8 cellular contexts compared by ENCODE assay signal in genomic region chr3:72683068-72683467, GRCh38.
A peak's percentile ranks its signal among the peaks of the same experiment; 100 is the strongest.
DNase-seq lines count a peak whose midpoint lies in the region; ATAC-seq and TF ChIP-seq lines count a peak whose summit lies in the region.
"Had no signal": no experiment of that assay in that cellular context is flagged by ENCODE, and none has a peak within 500 bp of the region (broad histone marks: within the 10 kb centered on the region; RNA-seq: fewer than 3 reads in every experiment).

No MANE protein-coding gene starts in this region.

- H3K27ac Mint-ChIP-seq in naive B cell = no peak overlapping the region
- no peak overlapping the region for H3K27ac Mint-ChIP-seq in CD8-positive, alpha-beta T cell

- peaks cover 33 to 52% (median 35%) of the 10 kb centered on the region in 3 donors for H3K27me3 Mint-ChIP-seq in naive B cell
- no peaks in the 10 kb centered on the region for H3K27me3 Mint-ChIP-seq in CD8-positive, alpha-beta T cell (ENCODE audit: low read depth)

- ATAC-seq in GM18868 (IDR thresholded peaks at IDR 0.05; ENCODE audit: unreplicated experiment) (peak; percentile 73), HG02623 (IDR thresholded peaks at IDR 0.05; ENCODE audit: unreplicated experiment) (peak; percentile 60), naive B cell (ENCODE audit: low read depth in 2 of 2) (peak; percentile 73 to 76)
- no peak for ATAC-seq in CD8-positive, alpha-beta T cell

- no peaks in the 10 kb centered on the region for H3K36me3 ChIP-seq in CD8-positive, alpha-beta T cell (ENCODE audit: insufficient read depth, low read length)
- H3K36me3 ChIP-seq: ascending aorta had no signal

- WGBS in lower leg skin, 2 donors = 76 to 85% methylated on average over 3 of the region's 3 CpGs

- no peak overlapping the region for H3K4me3 ChIP-seq in lower leg skin (ENCODE audit: low read depth, poor library complexity, severe bottlenecking)
- no peak overlapping the region for H3K4me3 ChIP-seq in CD8-positive, alpha-beta T cell (ENCODE audit: low read depth, low read length)
- H3K4me3 ChIP-seq: ascending aorta had no signal

- POLR2A ChIA-PET in CD8-positive, alpha-beta T cell (lab: Charles Lee) = no interaction called here

- DNase-seq in NCI-H1436 (lab: John Stamatoyannopoulos, UW) (peak; percentile 81), naive B cell (peak; percentile 14), lower leg skin (ENCODE audit: low spot score in 2 of 2) (no peak), activated gamma-delta T cell treated with Interleukin-2 at 50 U/mL for 16 hours (no peak)
- DNase-seq in CD8-positive, alpha-beta T cell = no peak

- H3K9me3 ChIP-seq in CD8-positive, alpha-beta T cell (ENCODE audit: low read length) = no peaks in the 10 kb centered on the region

- H3K9me3 Mint-ChIP-seq in naive B cell = peaks cover 0 to 2% (median 0%) of the 10 kb centered on the region in 7 donors
- no peaks in the 10 kb centered on the region for H3K9me3 Mint-ChIP-seq in CD8-positive, alpha-beta T cell

- TF ChIP-seq CTCF in lower leg skin (IDR thresholded peaks at IDR 0.05) = no peak
- TF ChIP-seq CTCF in CD8-positive, alpha-beta T cell (IDR thresholded peaks at IDR 0.05) = no peak

- intact Hi-C loops in lower leg skin (cut with DNase I; ENCODE audit: low total_unique reads) = no loop called here
- intact Hi-C loops in CD8-positive, alpha-beta T cell (cut with DNase I, micrococcal nuclease) = no loop called here

- H3K36me3 Mint-ChIP-seq in naive B cell = peaks cover 0 to 11% of the 10 kb centered on the region in 2 donors
- H3K36me3 Mint-ChIP-seq in CD8-positive, alpha-beta T cell = no peaks in the 10 kb centered on the region

- TF ChIP-seq POLR2A in lower leg skin (IDR thresholded peaks at IDR 0.05) = no peak

- H3K4me1 Mint-ChIP-seq in naive B cell = peaks cover 0 to 4% (median 3%) of the 10 kb centered on the region in 3 donors
- H3K4me1 Mint-ChIP-seq in CD8-positive, alpha-beta T cell (ENCODE audit: low read depth) = no peaks in the 10 kb centered on the region

- peak overlapping the region in 1 of 8 donors; percentile 67 for H3K4me3 Mint-ChIP-seq in naive B cell
- H3K4me3 Mint-ChIP-seq in CD8-positive, alpha-beta T cell = no peak overlapping the region

- CTCF ChIA-PET in CD8-positive, alpha-beta T cell (lab: Charles Lee) = interaction anchor here (1.6 kb wide), 1 partner anchor 18 kb away, joined by 5 read pairs; no protein-coding TSS in a partner anchor

- H3K27ac ChIP-seq in CD8-positive, alpha-beta T cell (ENCODE audit: low read depth, low read length) = no peak overlapping the region
- H3K27ac ChIP-seq: ascending aorta had no signal

- H3K27me3 ChIP-seq in CD8-positive, alpha-beta T cell (ENCODE audit: insufficient read depth, low read length) = no peaks in the 10 kb centered on the region
- H3K27me3 ChIP-seq: ascending aorta had no signal

- H3K4me1 ChIP-seq in CD8-positive, alpha-beta T cell (ENCODE audit: insufficient read depth, low read length) = no peaks in the 10 kb centered on the region
- H3K4me1 ChIP-seq: ascending aorta had no signal

Comparison
In these comparisons a context has a peak if more than half of its experiments do, and no peak if none do; other contexts are left out.
1. DNase-seq: peak in NCI-H1436 (single experiment) and naive B cell (single experiment); none in lower leg skin (0 of 2), CD8-positive, alpha-beta T cell (0 of 7) and activated gamma-delta T cell treated with Interleukin-2 at 50 U/mL for 16 hours (single experiment).